8 cellular contexts compared by ENCODE assay signal in genomic region chr5:39256472-39256871, GRCh38. TPM values are rescaled to one million over a fixed set of nuclear protein-coding genes. Genes with fewer than 3 reads are reported as not detected.
A peak's percentile ranks its signal among the peaks of the same experiment; 100 is the strongest.
DNase-seq lines count a peak whose midpoint lies in the region; ATAC-seq and TF ChIP-seq lines count a peak whose summit lies in the region.

No MANE protein-coding gene starts in this region.

- H3K4me3 ChIP-seq in astrocyte of the spinal cord (ENCODE audit: low read depth, low read length), result no peak overlapping the region
- no peak overlapping the region for H3K4me3 ChIP-seq in trophoblast cell (ENCODE audit: low read depth, low read length)

- no peaks in the 10 kb centered on the region for H3K79me1 ChIP-seq in trophoblast cell (ENCODE audit: low read length)

- no peak overlapping the region for H2AK5ac ChIP-seq in trophoblast cell (ENCODE audit: low read length)

- H2BK12ac ChIP-seq in trophoblast cell (ENCODE audit: low read length), result no peak overlapping the region

- H3K27me3 ChIP-seq in trophoblast cell (ENCODE audit: insufficient read depth, low read length), result no peaks in the 10 kb centered on the region

- no peaks in the 10 kb centered on the region for H3K9me3 ChIP-seq in trophoblast cell (ENCODE audit: insufficient read depth, low read depth, low read length)

- H2AFZ ChIP-seq in trophoblast cell (ENCODE audit: insufficient read depth, low read length, poor library complexity), result no peak overlapping the region

- H3K9ac ChIP-seq in trophoblast cell (ENCODE audit: low read length), result no peak overlapping the region

- H2BK5ac ChIP-seq in trophoblast cell (ENCODE audit: low read depth, low read length, poor library complexity), result no peak overlapping the region

- H3K23ac ChIP-seq in trophoblast cell (ENCODE audit: low read length), result no peak overlapping the region

- no peaks in the 10 kb centered on the region for H3K4me1 ChIP-seq in trophoblast cell (ENCODE audit: control insufficient read depth in 1 of 2, insufficient read depth in 2 of 2, low read length in 2 of 2)

- TF ChIP-seq POLR2A in GM18505 (IDR thresholded peaks at IDR 0.05; ENCODE audit: borderline replicate concordance, extremely low read depth, insufficient read depth, insufficient read length), result no peak

- H2BK120ac ChIP-seq in trophoblast cell (ENCODE audit: insufficient read depth, low read length, poor library complexity), result no peak overlapping the region

- no peak overlapping the region for H3K18ac ChIP-seq in trophoblast cell (ENCODE audit: low read length)

- H3K4me2 ChIP-seq in trophoblast cell (ENCODE audit: low read length), result no peak overlapping the region

- peak; percentile 61 for ATAC-seq in GM18505 (IDR thresholded peaks at IDR 0.05; ENCODE audit: unreplicated experiment)
- peak; percentile 76 for ATAC-seq in HG03378 (IDR thresholded peaks at IDR 0.05; ENCODE audit: unreplicated experiment)

- H3K4ac ChIP-seq in trophoblast cell (ENCODE audit: low read depth, low read length), result no peak overlapping the region

- H3K14ac ChIP-seq in trophoblast cell (ENCODE audit: low read length), result no peak overlapping the region

- no peaks in the 10 kb centered on the region for H3K36me3 ChIP-seq in trophoblast cell (ENCODE audit: control insufficient read depth in 1 of 2, insufficient read depth in 2 of 2, low read length in 2 of 2)

- no CpG with 5 or more reads among the region's 4 CpGs for WGBS in trophoblast cell (ENCODE audit: extremely low coverage, insufficient coverage, insufficient read length)

- TF ChIP-seq CTCF in astrocyte of the spinal cord (IDR thresholded peaks at IDR 0.05; ENCODE audit: low read depth, low read length), result no peak

- no peak overlapping the region for H4K8ac ChIP-seq in trophoblast cell (ENCODE audit: low read depth, low read length)

- H4K12ac ChIP-seq in trophoblast cell (ENCODE audit: low read depth, low read length), result no peak overlapping the region

- in situ Hi-C loops in astrocyte of the spinal cord (cut with HindIII; ENCODE audit: low sequenced_read_pairs), result no loop called here

- DNase-seq in astrocyte of the spinal cord (ENCODE audit: low read depth, low spot score), result peak; percentile 58
- DNase-seq in trophoblast cell, result peak; percentile 7 to 52
- no peak for DNase-seq in activated gamma-delta T cell treated with Interleukin-2 at 50 U/mL for 16 hours
- no peak for DNase-seq in C1 segment of cervical spinal cord (lab: John Stamatoyannopoulos, UW)
- DNase-seq in NCI-H2171 (lab: John Stamatoyannopoulos, UW), result no peak
- DNase-seq in hippocampal formation (lab: John Stamatoyannopoulos, UW), result no peak

- H4K91ac ChIP-seq in trophoblast cell (ENCODE audit: low read depth, low read length), result no peak overlapping the region

- H3K79me2 ChIP-seq in trophoblast cell (ENCODE audit: control insufficient read depth, insufficient read depth, low read length, poor library complexity), result no peaks in the 10 kb centered on the region

- H3K27ac ChIP-seq in trophoblast cell (ENCODE audit: low read depth, low read length), result no peak overlapping the region

RNA-seq across cellular contexts. Expression of gene FYB1, which starts 37.1 kb away (rescaled TPM):
- 58.3 and 63.0 TPM in 2 replicates for polyA plus RNA-seq in trophoblast cell (2013)

Comparison
In these comparisons a context has a peak if more than half of its experiments do, and no peak if none do; other contexts are left out.
1. DNase-seq: peak in astrocyte of the spinal cord (single experiment) and trophoblast cell (2 of 2); none in activated gamma-delta T cell treated with Interleukin-2 at 50 U/mL for 16 hours (single experiment), C1 segment of cervical spinal cord (0 of 14), NCI-H2171 (single experiment) and hippocampal formation (0 of 2).